Comparison of ENCODE assay signal across 27 cellular contexts in the genomic region with DNA sequence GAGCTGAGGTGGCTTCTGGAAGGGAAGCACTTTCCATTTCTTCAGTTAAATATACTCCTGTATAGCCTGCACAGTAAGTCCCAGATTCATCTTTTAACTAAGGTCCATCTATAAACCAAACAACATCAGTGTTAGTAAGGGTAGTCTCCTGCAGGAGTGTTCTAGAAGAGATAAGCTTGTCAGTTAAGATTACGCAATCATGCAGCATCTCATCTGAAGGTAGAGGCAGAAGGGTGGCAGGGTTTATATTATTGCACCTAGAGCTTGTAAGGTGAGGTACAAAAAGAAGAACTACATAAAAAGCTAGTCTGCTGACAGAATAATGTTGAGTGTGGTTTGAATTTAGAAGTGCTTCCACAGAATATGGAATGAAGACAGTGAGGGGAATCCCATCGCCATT. TPM values are rescaled to one million over a fixed set of nuclear protein-coding genes. Genes with fewer than 3 reads are reported as not detected.
"Had no signal": no experiment of that assay in that cellular context is flagged by ENCODE, and none has a peak within 500 bp of the region (broad histone marks: within the 10 kb centered on the region; RNA-seq: fewer than 3 reads in every experiment).

No MANE protein-coding gene starts in this region.

- H3K27me3 ChIP-seq: esophagus squamous epithelium had no signal

- FAIRE-seq: islet of Langerhans, keratinocyte had no signal

- H3K36me3 ChIP-seq: colonic mucosa, esophagus squamous epithelium, gastrocnemius medialis, heart right ventricle, left lung, lower lobe of right lung had no signal

- DNase-seq: colonic mucosa; cortex of kidney; effector CD8-positive, alpha-beta T cell; erythroblast; esophagus squamous epithelium; foreskin fibroblast; foreskin melanocyte; gastrocnemius medialis; glutamatergic neuron; head of caudate nucleus; heart right ventricle; hippocampal formation; left cardiac atrium; left lung; left ventricle myocardium superior; lower lobe of right lung; mesenchymal stem cell; mucosa of descending colon; naive B cell had no signal

- H3K27ac ChIP-seq: colonic mucosa, epithelial cell of prostate, esophagus squamous epithelium, gastrocnemius medialis, heart right ventricle, left lung, lower lobe of right lung had no signal

- ATAC-seq: esophagus mucosa, gastrocnemius medialis, heart right ventricle, left cardiac atrium, left lung, left ventricle myocardium superior, lower lobe of right lung, mucosa of descending colon had no signal

- H3K4me1 ChIP-seq: colonic mucosa, esophagus squamous epithelium, gastrocnemius medialis, heart right ventricle, left lung, lower lobe of right lung had no signal

- H3K27me3 Mint-ChIP-seq: dendritic cell treated with granulocyte-macrophage colony-stimulating factor and Interleukin-4, amounts not matched to agents 40 ng/mL and 50 ng/mL, for 4 days; naive B cell had no signal

- H3K27ac Mint-ChIP-seq: dendritic cell treated with granulocyte-macrophage colony-stimulating factor and Interleukin-4, amounts not matched to agents 40 ng/mL and 50 ng/mL, for 4 days; mesothelial cell of epicardium; naive B cell had no signal

- H3K9me3 ChIP-seq: colonic mucosa, esophagus squamous epithelium, gastrocnemius medialis, heart right ventricle, left lung, lower lobe of right lung, mucosa of descending colon had no signal

- H3K4me3 Mint-ChIP-seq: dendritic cell treated with granulocyte-macrophage colony-stimulating factor and Interleukin-4, amounts not matched to agents 40 ng/mL and 50 ng/mL, for 4 days; mesothelial cell of epicardium; naive B cell had no signal

- H3K4me3 ChIP-seq: colonic mucosa, esophagus squamous epithelium, gastrocnemius medialis, heart right ventricle, left lung, lower lobe of right lung, mucosa of descending colon had no signal

- H3K36me3 Mint-ChIP-seq: mesothelial cell of epicardium, naive B cell had no signal

- H3K4me1 Mint-ChIP-seq: mesothelial cell of epicardium had no signal

- H3K9me3 Mint-ChIP-seq: dendritic cell treated with granulocyte-macrophage colony-stimulating factor and Interleukin-4, amounts not matched to agents 40 ng/mL and 50 ng/mL, for 4 days had no signal

RNA-seq across cellular contexts. Expression of a gene that starts 44.0 kb away (rescaled TPM):
- total RNA-seq: esophagus mucosa, lower lobe of right lung, lung microvascular endothelial cell, mesenteric fat pad had no signal
